ENCODE assay signal across 2 cellular contexts in genomic region chr2:1053781-1054180, GRCh38.
TF ChIP-seq lines count a peak whose summit lies in the region.

No MANE protein-coding gene starts in this region.

TF ChIP-seq in IMR-90, 13 proteins besides CTCF, POLR2A, EP300 and RAD21:
- no peak for TF ChIP-seq RFX5 (IDR thresholded peaks at IDR 0.05; ENCODE audit: low read depth, low read length)
- no peak for TF ChIP-seq CHD1 (IDR thresholded peaks at IDR 0.05; ENCODE audit: low read depth, low read length)
- no peak for TF ChIP-seq FOS (IDR thresholded peaks at IDR 0.05; ENCODE audit: low read depth, low read length)
- TF ChIP-seq SMC3 (IDR thresholded peaks at IDR 0.05; ENCODE audit: low read depth, low read length): no peak
- TF ChIP-seq RCOR1 (IDR thresholded peaks at IDR 0.05; ENCODE audit: insufficient replicate concordance, low read length): no peak
- no peak for TF ChIP-seq CEBPB (IDR thresholded peaks at IDR 0.05; ENCODE audit: low read depth, low read length)
- TF ChIP-seq, protein P1, sequence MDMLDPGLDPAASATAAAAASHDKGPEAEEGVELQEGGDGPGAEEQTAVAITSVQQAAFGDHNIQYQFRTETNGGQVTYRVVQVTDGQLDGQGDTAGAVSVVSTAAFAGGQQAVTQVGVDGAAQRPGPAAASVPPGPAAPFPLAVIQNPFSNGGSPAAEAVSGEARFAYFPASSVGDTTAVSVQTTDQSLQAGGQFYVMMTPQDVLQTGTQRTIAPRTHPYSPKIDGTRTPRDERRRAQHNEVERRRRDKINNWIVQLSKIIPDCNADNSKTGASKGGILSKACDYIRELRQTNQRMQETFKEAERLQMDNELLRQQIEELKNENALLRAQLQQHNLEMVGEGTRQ (IDR thresholded peaks at IDR 0.05; ENCODE audit: low read depth, low read length): no peak
- no peak for TF ChIP-seq BHLHE40 (IDR thresholded peaks at IDR 0.05; ENCODE audit: low read depth, low read length)
TF ChIP-seq in IMR-90: peak in this region for 0.

TF ChIP-seq in H1, 55 proteins besides CTCF, POLR2A, EP300 and RAD21:
- TF ChIP-seq BACH1 (IDR thresholded peaks at IDR 0.05; ENCODE audit: low read length): no peak
- TF ChIP-seq SP1 (IDR thresholded peaks at IDR 0.05; ENCODE audit: low read depth, low read length): no peak
- no peak for TF ChIP-seq CHD1 (IDR thresholded peaks at IDR 0.05; ENCODE audit: low read depth, low read length)
- TF ChIP-seq GTF2F1 (IDR thresholded peaks at IDR 0.05; ENCODE audit: borderline replicate concordance, low read depth, low read length): no peak
- no peak for TF ChIP-seq KDM1A (IDR thresholded peaks at IDR 0.05; ENCODE audit: borderline replicate concordance, low read length)
- no peak for TF ChIP-seq SUZ12 (IDR thresholded peaks at IDR 0.05; ENCODE audit: low read length)
- TF ChIP-seq POU5F1 (IDR thresholded peaks at IDR 0.05; ENCODE audit: low read depth, low read length): no peak
- TF ChIP-seq GABPA (IDR thresholded peaks at IDR 0.05; ENCODE audit: borderline replicate concordance, insufficient read depth, low read length): no peak
- no peak for TF ChIP-seq ATF3 (IDR thresholded peaks at IDR 0.05; ENCODE audit: insufficient read depth, low read depth, low read length)
- TF ChIP-seq SIRT6 (IDR thresholded peaks at IDR 0.05; ENCODE audit: low read length): no peak
